10 cellular contexts compared by ENCODE assay signal in genomic region chr16:11202260-11203091, GRCh38. TPM values are rescaled to one million over a fixed set of nuclear protein-coding genes. Genes with fewer than 3 reads are reported as not detected.
DNase-seq lines count a peak whose midpoint lies in the region; ATAC-seq and TF ChIP-seq lines count a peak whose summit lies in the region.
"Had no signal": no experiment of that assay in that cellular context is flagged by ENCODE, and none has a peak within 500 bp of the region (broad histone marks: within the 10 kb centered on the region; RNA-seq: fewer than 3 reads in every experiment).

No MANE protein-coding gene starts in this region.

- TF ChIP-seq EP300 in Ishikawa (IDR thresholded peaks at IDR 0.05; ENCODE audit: borderline replicate concordance): no peak

- H3K4me3 ChIP-seq in AG04450 (ENCODE audit: low read depth, low read length) (no peak overlapping the region), epithelial cell of proximal tubule (ENCODE audit: low read depth, low read length) (peak overlapping the region; percentile 27)
- H3K4me3 ChIP-seq: gastrocnemius medialis had no signal

- CTCF ChIA-PET in AG04450 (lab: Charles Lee): interaction anchor here (0.9 kb wide), 2 partner anchors 31 to 238 kb away, joined by 3 read pairs; no protein-coding TSS in a partner anchor
- CTCF ChIA-PET in activated naive CD4-positive, alpha-beta T cell treated with anti-CD3 and anti-CD28 coated beads, Interleukin-2, amount 10 ng/mL, durations not matched to agents 7 days and 5 days (lab: Charles Lee): no interaction called here

- peaks cover 66% of the 10 kb centered on the region for H3K4me1 Mint-ChIP-seq in activated naive CD4-positive, alpha-beta T cell treated with anti-CD3 and anti-CD28 coated beads, Interleukin-2, amount 10 ng/mL, durations not matched to agents 7 days and 5 days

- TF ChIP-seq CTCF in AG04450 (IDR thresholded peaks at IDR 0.05; ENCODE audit: low read depth, low read length) (no peak), epithelial cell of proximal tubule (conservative IDR thresholded peaks at IDR 0.05; ENCODE audit: low read depth, low read length) (no peak)

- no peak overlapping the region for H3K27ac Mint-ChIP-seq in activated naive CD4-positive, alpha-beta T cell treated with anti-CD3 and anti-CD28 coated beads, Interleukin-2, amount 10 ng/mL, durations not matched to agents 7 days and 5 days

- H3K9me3 ChIP-seq in AG04450 (ENCODE audit: control insufficient read depth, insufficient read depth, low read length): peaks cover 4% of the 10 kb centered on the region; the same call in 1 of the 2 replicates
- H3K9me3 ChIP-seq: gastrocnemius medialis had no signal

- peaks cover 41% of the 10 kb centered on the region for H3K27me3 Mint-ChIP-seq in activated naive CD4-positive, alpha-beta T cell treated with anti-CD3 and anti-CD28 coated beads, Interleukin-2, amount 10 ng/mL, durations not matched to agents 7 days and 5 days

- H3K4me3 Mint-ChIP-seq in activated naive CD4-positive, alpha-beta T cell treated with anti-CD3 and anti-CD28 coated beads, Interleukin-2, amount 10 ng/mL, durations not matched to agents 7 days and 5 days: no peak overlapping the region

- DNase-seq in AG04450 (ENCODE audit: low read depth, low spot score): no peak
- DNase-seq in epithelial cell of proximal tubule (ENCODE audit: low read depth): no peak
- DNase-seq in middle frontal gyrus (ENCODE audit: extremely low spot score, low spot score): no peak
- DNase-seq in NCI-H2227 treated with DMSO at 0.1 percent for 48 hours (lab: John Stamatoyannopoulos, UW): no peak
- no peak for DNase-seq in activated naive CD4-positive, alpha-beta T cell treated with anti-CD3 and anti-CD28 coated beads, Interleukin-2, amount 10 ng/mL, durations not matched to agents 7 days and 5 days
- DNase-seq in cerebellar cortex (ENCODE audit: low spot score): no peak
- DNase-seq: gastrocnemius medialis, occipital lobe had no signal

- no peak for TF ChIP-seq RAD21 in Ishikawa (IDR thresholded peaks at IDR 0.05; ENCODE audit: low read depth)

- peaks cover 3% of the 10 kb centered on the region for H3K9me3 Mint-ChIP-seq in activated naive CD4-positive, alpha-beta T cell treated with anti-CD3 and anti-CD28 coated beads, Interleukin-2, amount 10 ng/mL, durations not matched to agents 7 days and 5 days

- peak; percentile 38 for ATAC-seq in GM18498 (IDR thresholded peaks at IDR 0.05; ENCODE audit: unreplicated experiment)
- ATAC-seq: gastrocnemius medialis had no signal

- POLR2A ChIA-PET in AG04450 (lab: Yijun Ruan, JAX): interaction anchor here (1.4 to 1.7 kb wide), 2 partner anchors 53 to 97 kb away, joined by 4 to 11 read pairs; partner anchors contain the start of gene SOCS1

- no peaks in the 10 kb centered on the region for H3K27me3 ChIP-seq in AG04450 (ENCODE audit: control insufficient read depth, insufficient read depth, low read length)
- H3K27me3 ChIP-seq: gastrocnemius medialis had no signal

- peak overlapping the region; percentile 69 for H3K27ac ChIP-seq in AG04450 (ENCODE audit: low read depth, low read length)
- H3K27ac ChIP-seq: gastrocnemius medialis had no signal

- peaks cover 7% of the 10 kb centered on the region for H3K36me3 Mint-ChIP-seq in activated naive CD4-positive, alpha-beta T cell treated with anti-CD3 and anti-CD28 coated beads, Interleukin-2, amount 10 ng/mL, durations not matched to agents 7 days and 5 days

TF ChIP-seq in Ishikawa, 13 proteins besides CTCF, POLR2A, EP300 and RAD21:
- TF ChIP-seq NFIC (IDR thresholded peaks at IDR 0.05) (no peak), TEAD4 (IDR thresholded peaks at IDR 0.05) (no peak), TCF12 (IDR thresholded peaks at IDR 0.05; ENCODE audit: low read depth) (0 out of 2 replicates have a peak, but pooled peaks have one; percentile 2)

RNA-seq across cellular contexts. Expression of gene SOCS1, which starts 53.5 kb away (rescaled TPM):
- polyA plus RNA-seq in AG04450 (2011; rRNA removed): 11.6 and 21.9 TPM in 2 replicates
- polyA minus RNA-seq in AG04450 (2011; rRNA and poly(A)+ RNA removed): 18.1 and 18.9 TPM in 2 replicates
- total RNA-seq in epithelial cell of proximal tubule: 1.5 and 4.6 TPM in 2 replicates
- total RNA-seq: occipital lobe had no signal
